In genomic region chr18:13613591-13614317, GRCh38 we compare ENCODE assay signal across 11 cellular contexts.
DNase-seq lines count a peak whose midpoint lies in the region; TF ChIP-seq lines count a peak whose summit lies in the region.
"Had no signal": no experiment of that assay in that cellular context is flagged by ENCODE, and none has a peak within 500 bp of the region (broad histone marks: within the 10 kb centered on the region; RNA-seq: fewer than 3 reads in every experiment).

No MANE protein-coding gene starts in this region.

- H3K4me2 ChIP-seq in BLaER1 (peak overlapping the region; percentile 97), OCI-LY3 (ENCODE audit: low read length) (peak overlapping the region; percentile 99)

- H3K9me3 ChIP-seq in BLaER1 (no peaks in the 10 kb centered on the region), OCI-LY3 (ENCODE audit: insufficient read depth, low read length) (peaks cover 13% of the 10 kb centered on the region; the same call in 1 of the 2 replicates)

- DNase-seq in GM13976 (ENCODE audit: low spot score): peak; percentile 61
- DNase-seq in MV-4-11 (lab: John Stamatoyannopoulos, UW): no peak
- no peak for DNase-seq in DMS 273 (lab: John Stamatoyannopoulos, UW; ENCODE audit: unreplicated experiment)
- DNase-seq in endothelial cell (ENCODE audit: low spot score): no peak
- no peak for DNase-seq in HCEC 1CT
- DNase-seq: DMS53, NCI-H1417 had no signal

- H3K27ac ChIP-seq in BLaER1: peak overlapping the region; percentile 91
- peak overlapping the region; percentile 92 for H3K27ac ChIP-seq in OCI-LY3 (ENCODE audit: low read length)
- peak overlapping the region; percentile 96 for H3K27ac ChIP-seq in layer of hippocampus (ENCODE audit: low read depth, low read length)

- H3K36me3 ChIP-seq in BLaER1: peaks cover 11% of the 10 kb centered on the region
- peaks cover 18% of the 10 kb centered on the region for H3K36me3 ChIP-seq in OCI-LY3 (replicated peaks; ENCODE audit: low read depth, low read length)

- peak overlapping the region; percentile 84 for H3K4me3 ChIP-seq in BLaER1
- peak overlapping the region; percentile 93 for H3K4me3 ChIP-seq in OCI-LY3 (ENCODE audit: low read length)
- H3K4me3 ChIP-seq: SK-N-MC had no signal

- H2AFZ ChIP-seq in OCI-LY3 (ENCODE audit: low read depth, low read length): no peak overlapping the region

- TF ChIP-seq CTCF in GM13976 (IDR thresholded peaks at IDR 0.05; ENCODE audit: borderline replicate concordance, control extremely low read depth, extremely low read depth, insufficient read depth, missing control alignments) (no peak), OCI-LY3 (IDR thresholded peaks at IDR 0.05; ENCODE audit: low read depth, low read length) (no peak), endothelial cell (IDR thresholded peaks at IDR 0.05; ENCODE audit: unreplicated experiment) (no peak)

- peaks cover 4% of the 10 kb centered on the region for H3K36me3 Mint-ChIP-seq in endothelial cell (ENCODE audit: low read depth, unreplicated experiment)

- peaks cover 49% of the 10 kb centered on the region for H3K79me2 ChIP-seq in OCI-LY3 (ENCODE audit: low read length)

- no peaks in the 10 kb centered on the region for H3K27me3 ChIP-seq in BLaER1
- H3K27me3 ChIP-seq in OCI-LY3 (ENCODE audit: low read depth, low read length): no peaks in the 10 kb centered on the region
- no peaks in the 10 kb centered on the region for H3K27me3 ChIP-seq in layer of hippocampus (ENCODE audit: control insufficient read depth, insufficient read depth, low read length)

- no peak overlapping the region for H3K4me3 Mint-ChIP-seq in endothelial cell (ENCODE audit: unreplicated experiment)

- peaks cover 28% of the 10 kb centered on the region for H3K4me1 Mint-ChIP-seq in endothelial cell (ENCODE audit: unreplicated experiment)

- peaks cover 74% of the 10 kb centered on the region for H3K4me1 ChIP-seq in BLaER1
- peaks cover 85% of the 10 kb centered on the region for H3K4me1 ChIP-seq in OCI-LY3 (ENCODE audit: low read length)

- H3K27me3 Mint-ChIP-seq in endothelial cell (ENCODE audit: unreplicated experiment): peaks cover 9% of the 10 kb centered on the region

- in situ Hi-C loops in GM13976 (cut with MboI; ENCODE audit: low sequenced_read_pairs, unreplicated experiment): loop anchor here (5.0 kb wide), 1 partner anchor 46 kb away; no protein-coding TSS in a partner anchor

- H3K9ac ChIP-seq in BLaER1 (peak overlapping the region; percentile 87), OCI-LY3 (ENCODE audit: low read length) (peak overlapping the region; percentile 85)

- no peaks in the 10 kb centered on the region for H3K9me3 Mint-ChIP-seq in endothelial cell (ENCODE audit: unreplicated experiment)

- H4K20me1 ChIP-seq in BLaER1: peaks cover 39% of the 10 kb centered on the region
- H4K20me1 ChIP-seq in OCI-LY3 (ENCODE audit: insufficient read depth, low read length): peaks cover 13% of the 10 kb centered on the region; the same call in 1 of the 2 replicates

- H3K27ac Mint-ChIP-seq in endothelial cell (ENCODE audit: unreplicated experiment): no peak overlapping the region
